28 cellular contexts compared by ENCODE assay signal in the genomic region with DNA sequence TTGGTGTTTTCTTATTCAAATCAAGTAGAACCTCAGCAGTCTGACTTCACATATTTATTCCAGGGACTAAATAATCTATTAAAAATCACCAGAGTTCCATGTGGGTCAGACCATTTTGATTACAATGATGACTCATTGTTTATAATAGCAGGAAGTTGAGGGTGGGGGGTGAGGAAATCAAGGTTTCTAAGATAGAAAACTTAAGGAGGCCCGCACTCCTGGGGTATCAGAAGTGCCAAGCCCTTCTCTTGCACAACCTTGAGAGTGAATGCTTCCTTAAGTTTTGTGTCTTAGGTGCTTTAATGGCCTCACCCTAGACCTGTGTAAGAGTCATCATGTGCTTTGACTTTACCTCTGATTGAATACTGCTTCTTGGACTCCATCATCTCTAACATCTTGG. TPM values are rescaled to one million over a fixed set of nuclear protein-coding genes. Genes with fewer than 3 reads are reported as not detected.
DNase-seq lines count a peak whose midpoint lies in the region; ATAC-seq, FAIRE-seq and TF ChIP-seq lines count a peak whose summit lies in the region.
"Had no signal": no experiment of that assay in that cellular context is flagged by ENCODE, and none has a peak within 500 bp of the region (broad histone marks: within the 10 kb centered on the region; RNA-seq: fewer than 3 reads in every experiment).

No MANE protein-coding gene starts in this region.

- FAIRE-seq in bronchial epithelial cell (lab: Jason Lieb, UNC) = no peak
- FAIRE-seq: D721Med, GM12891 had no signal

- H2BK20ac ChIP-seq in IMR-90 (ENCODE audit: low read depth, low read length) = no peak overlapping the region

- H3K36me3 Mint-ChIP-seq in Calu3 (ENCODE audit: insufficient read depth, unreplicated experiment) (no peaks in the 10 kb centered on the region), endothelial cell (ENCODE audit: low read depth, unreplicated experiment) (peaks cover 22% of the 10 kb centered on the region)
- H3K36me3 Mint-ChIP-seq: activated naive CD4-positive, alpha-beta T cell treated with anti-CD3 and anti-CD28 coated beads, Interleukin-2, amount 10 ng/mL, durations not matched to agents 7 days and 5 days had no signal

- CTCF ChIA-PET in Calu3 (lab: Charles Lee) = no interaction called here
- CTCF ChIA-PET in IMR-90 (lab: Yijun Ruan, JAX) = no interaction called here

- H3K27me3 ChIP-seq in IMR-90 (ENCODE audit: control insufficient read depth, insufficient read depth, low read length) (no peaks in the 10 kb centered on the region), bronchial epithelial cell (ENCODE audit: control insufficient read depth, insufficient read depth, low read length) (no peaks in the 10 kb centered on the region)
- H3K27me3 ChIP-seq: brain microvascular endothelial cell, colonic mucosa, esophagus muscularis mucosa, uterus had no signal

- 0 out of 2 replicates have a peak overlapping the region, but pooled peaks have one; percentile 2 for H3K4ac ChIP-seq in IMR-90 (ENCODE audit: low read depth, low read length)

- DNase-seq in Calu3 (peak; percentile 58), IMR-90 (peak; percentile 48), bronchial epithelial cell (ENCODE audit: low read depth) (peak; percentile 62), iris pigment epithelial cell (ENCODE audit: low read depth) (peak; percentile 58), endothelial cell (ENCODE audit: low spot score) (no peak), H4 (ENCODE audit: low spot score) (no peak), putamen (ENCODE audit: low spot score) (no peak)
- DNase-seq: activated CD4-positive, alpha-beta T cell treated with anti-CD3 and anti-CD28 coated beads, Interleukin-2, amount 50 U/mL, for 48 hours; activated CD8-positive, alpha-beta memory T cell treated with anti-CD3 and anti-CD28 coated beads, Interleukin-2, amount 50 U/mL, for 4 hours; activated naive CD4-positive, alpha-beta T cell treated with anti-CD3 and anti-CD28 coated beads, Interleukin-2, amount 10 ng/mL, durations not matched to agents 7 days and 5 days; amniotic stem cell; brain microvascular endothelial cell; colonic mucosa; effector memory CD4-positive, alpha-beta T cell; left ventricle myocardium inferior; NCI-H1436; NCI-H2081 treated with DMSO at 0.1 percent for 48 hours; NCI-H774; psoas muscle; SHP77; stimulated activated naive CD4-positive, alpha-beta T cell treated with Interleukin-2 at 50 U/mL for 16 hours; T-helper 9 cell; uterus had no signal

- no peak overlapping the region for H2BK5ac ChIP-seq in IMR-90 (ENCODE audit: low read depth, low read length, poor library complexity, severe bottlenecking)

- H2AK5ac ChIP-seq in IMR-90 (ENCODE audit: low read depth, low read length) = no peak overlapping the region

- no peak overlapping the region for H4K5ac ChIP-seq in IMR-90 (ENCODE audit: low read depth, low read length)

- H3K4me1 ChIP-seq in IMR-90 (ENCODE audit: control insufficient read depth, insufficient read depth, low read length) = no peaks in the 10 kb centered on the region; the same call in 1 of the 2 replicates
- H3K4me1 ChIP-seq: colonic mucosa, esophagus muscularis mucosa, left ventricle myocardium inferior, psoas muscle, uterus had no signal

- H3K27me3 Mint-ChIP-seq in Calu3 (ENCODE audit: unreplicated experiment) = no peaks in the 10 kb centered on the region
- H3K27me3 Mint-ChIP-seq in endothelial cell (ENCODE audit: unreplicated experiment) = peaks cover 2% of the 10 kb centered on the region
- H3K27me3 Mint-ChIP-seq: activated naive CD4-positive, alpha-beta T cell treated with anti-CD3 and anti-CD28 coated beads, Interleukin-2, amount 10 ng/mL, durations not matched to agents 7 days and 5 days had no signal

- H3K9me1 ChIP-seq in IMR-90 (ENCODE audit: insufficient read depth, low read length) = no peaks in the 10 kb centered on the region

- TF ChIP-seq CTCF in Calu3 (IDR thresholded peaks at IDR 0.05; ENCODE audit: unreplicated experiment) = no peak
- no peak for TF ChIP-seq CTCF in IMR-90 (conservative IDR thresholded peaks at IDR 0.05; ENCODE audit: low read depth, low read length)
- no peak for TF ChIP-seq CTCF in bronchial epithelial cell (IDR thresholded peaks at IDR 0.05; ENCODE audit: insufficient read depth, low read length, severe bottlenecking)
- no peak for TF ChIP-seq CTCF in endothelial cell (IDR thresholded peaks at IDR 0.05; ENCODE audit: unreplicated experiment)

- no peak overlapping the region for H3K56ac ChIP-seq in IMR-90 (ENCODE audit: extremely low read depth, insufficient read depth, low read length)

- H3K18ac ChIP-seq in IMR-90 (ENCODE audit: low read depth, low read length) = no peak overlapping the region

- H3K4me2 ChIP-seq in IMR-90 (ENCODE audit: low read depth, low read length) = no peak overlapping the region

- no peak overlapping the region for H4K8ac ChIP-seq in IMR-90 (ENCODE audit: low read depth in 2 of 2, low read length in 2 of 2)

- no peak overlapping the region for H3K14ac ChIP-seq in IMR-90 (replicated peaks; ENCODE audit: low read depth, low read length)

- intact Hi-C loops in Calu3 (cut with micrococcal nuclease; ENCODE audit: unreplicated experiment) (no loop called here), IMR-90 (cut with micrococcal nuclease) (no loop called here)

- H3K9ac ChIP-seq in IMR-90 (ENCODE audit: low read depth, low read length) = no peak overlapping the region

- no peak overlapping the region for H3K23ac ChIP-seq in IMR-90 (ENCODE audit: low read depth, low read length)

- in situ Hi-C loops in IMR-90 (cut with MboI; ENCODE audit: low sequenced_read_pairs) = no loop called here

- no CpG with 5 or more reads among the region's 1 CpG for WGBS in IMR-90 (ENCODE audit: extremely low coverage in 2 of 2, insufficient read length in 1 of 2), 2 experiments

- dilution Hi-C loops in IMR-90 (cut with HindIII; ENCODE audit: low sequenced_read_pairs, unreplicated experiment) = no loop called here

- H3K4me3 ChIP-seq in IMR-90 (ENCODE audit: insufficient read depth, low read depth, low read length) = no peak overlapping the region
- H3K4me3 ChIP-seq in bronchial epithelial cell (ENCODE audit: low read depth, low read length) = no peak overlapping the region
- H3K4me3 ChIP-seq: colonic mucosa, esophagus muscularis mucosa, left ventricle myocardium inferior, psoas muscle, uterus had no signal

- no peak overlapping the region for H2BK15ac ChIP-seq in IMR-90 (ENCODE audit: low read depth, low read length)

- no peak overlapping the region for H2AFZ ChIP-seq in IMR-90 (replicated peaks; ENCODE audit: low read length, poor library complexity)

- H2BK120ac ChIP-seq in IMR-90 (ENCODE audit: low read depth, low read length) = no peak overlapping the region

- peak; percentile 27 for ATAC-seq in IMR-90 (ENCODE audit: low read depth)
- no peak for ATAC-seq in GM18873 (IDR thresholded peaks at IDR 0.05; ENCODE audit: low FRiP score, unreplicated experiment)
- ATAC-seq: psoas muscle had no signal

- no peak for TF ChIP-seq RAD21 in IMR-90 (IDR thresholded peaks at IDR 0.05; ENCODE audit: low read length)

- peaks cover 15% of the 10 kb centered on the region for H3K9me3 Mint-ChIP-seq in Calu3 (ENCODE audit: low read depth, unreplicated experiment)
- peaks cover 12% of the 10 kb centered on the region for H3K9me3 Mint-ChIP-seq in endothelial cell (ENCODE audit: unreplicated experiment)

- no peak overlapping the region for H4K91ac ChIP-seq in IMR-90 (ENCODE audit: insufficient read depth, low read depth, low read length)

- BruUV-seq in Calu3 (replicated peaks; lab: Mats Ljungman, UMichigan) (no TSS peak), IMR-90 (replicated peaks; lab: Mats Ljungman, UMichigan) (no TSS peak)

- POLR2A ChIA-PET in IMR-90 (lab: Charles Lee; ENCODE audit: unreplicated experiment) = no interaction called here

- no peaks in the 10 kb centered on the region for H3K79me1 ChIP-seq in IMR-90 (ENCODE audit: low read depth in 1 of 2, low read length in 2 of 2)

- no peak overlapping the region for H2AK9ac ChIP-seq in IMR-90 (replicated peaks; ENCODE audit: low read depth, low read length, poor library complexity)

- H4K20me1 ChIP-seq in IMR-90 (ENCODE audit: insufficient read depth, low read length) = no peaks in the 10 kb centered on the region

- TF ChIP-seq POLR2A in IMR-90 (IDR thresholded peaks at IDR 0.05; ENCODE audit: low read depth, low read length) = no peak

- no peaks in the 10 kb centered on the region for H3K36me3 ChIP-seq in IMR-90 (ENCODE audit: control insufficient read depth, insufficient read depth, low read length)
- H3K36me3 ChIP-seq in bronchial epithelial cell (ENCODE audit: control insufficient read depth, insufficient read depth, low read length) = no peaks in the 10 kb centered on the region
- H3K36me3 ChIP-seq: brain microvascular endothelial cell, colonic mucosa, esophagus muscularis mucosa, left ventricle myocardium inferior, uterus had no signal

- no peak overlapping the region for H3K27ac ChIP-seq in IMR-90 (ENCODE audit: insufficient read depth, low read length)
- H3K27ac ChIP-seq: brain microvascular endothelial cell, colonic mucosa, esophagus muscularis mucosa, left ventricle myocardium inferior, psoas muscle, uterus had no signal

- H3K4me1 Mint-ChIP-seq in Calu3 (ENCODE audit: low read depth, unreplicated experiment) = peaks cover 26% of the 10 kb centered on the region
- no peaks in the 10 kb centered on the region for H3K4me1 Mint-ChIP-seq in endothelial cell (ENCODE audit: unreplicated experiment)
- H3K4me1 Mint-ChIP-seq: activated naive CD4-positive, alpha-beta T cell treated with anti-CD3 and anti-CD28 coated beads, Interleukin-2, amount 10 ng/mL, durations not matched to agents 7 days and 5 days had no signal

- H3K4me3 Mint-ChIP-seq in Calu3 (ENCODE audit: low read depth, unreplicated experiment) = no peak overlapping the region
- no peak overlapping the region for H3K4me3 Mint-ChIP-seq in endothelial cell (ENCODE audit: unreplicated experiment)
- H3K4me3 Mint-ChIP-seq: activated naive CD4-positive, alpha-beta T cell treated with anti-CD3 and anti-CD28 coated beads, Interleukin-2, amount 10 ng/mL, durations not matched to agents 7 days and 5 days; activated T-helper 1 cell treated with anti-CD3 and anti-CD28 coated beads, Interleukin-12 subunit alpha, Interleukin-12 subunit beta, Interleukin-2, Interleukin-4 antibody, amounts not matched to agents 30 ng/mL and 10 ng/mL and 1 ng/mL, durations not matched to agents 14 hours and 24 hours and 36 hours had no signal

- no peak overlapping the region for H3K27ac Mint-ChIP-seq in Calu3 (ENCODE audit: unreplicated experiment)
- H3K27ac Mint-ChIP-seq in endothelial cell (ENCODE audit: unreplicated experiment) = no peak overlapping the region
- H3K27ac Mint-ChIP-seq: activated naive CD4-positive, alpha-beta T cell treated with anti-CD3 and anti-CD28 coated beads, Interleukin-2, amount 10 ng/mL, durations not matched to agents 7 days and 5 days; activated T-helper 1 cell treated with anti-CD3 and anti-CD28 coated beads, Interleukin-12 subunit alpha, Interleukin-12 subunit beta, Interleukin-2, Interleukin-4 antibody, amounts not matched to agents 30 ng/mL and 10 ng/mL and 1 ng/mL, durations not matched to agents 14 hours and 24 hours and 36 hours had no signal

- peaks cover 5% of the 10 kb centered on the region for H3K9me3 ChIP-seq in IMR-90 (ENCODE audit: control insufficient read depth, insufficient read depth, low read length)
- H3K9me3 ChIP-seq: colonic mucosa, uterus had no signal

RNA-seq across cellular contexts. Expression of a gene that starts 31.9 kb away (rescaled TPM):
- total RNA-seq in Calu3 (2022) (0.15 and 0.19 TPM in 2 replicates), IMR-90 (2012; rRNA removed) (88.2 and 89.4 TPM in 2 replicates), bronchial epithelial cell (1.2 and 17.1 TPM in 2 replicates), endothelial cell (ENCODE audit: unreplicated experiment) (73.3 TPM)
- 23.2 and 24.6 TPM in 2 replicates for polyA plus RNA-seq in IMR-90 (2012; rRNA removed)
- 7.5 and 12.4 TPM in 2 replicates for polyA plus RNA-seq in IMR-90 (2012; cell fraction: cytosol; rRNA removed)
- 12.3 and 16.2 TPM in 2 replicates for polyA plus RNA-seq in IMR-90 (2012; cell fraction: nucleus; rRNA removed; ENCODE audit: low replicate concordance)
- total RNA-seq in H4 (2014; rRNA removed; shearing (Covaris generic)) = 0.10 and 0.27 TPM in 2 replicates
- total RNA-seq: activated T-helper 1 cell treated with anti-CD3 and anti-CD28 coated beads, Interleukin-12 subunit alpha, Interleukin-12 subunit beta, Interleukin-2, Interleukin-4 antibody, amounts not matched to agents 30 ng/mL and 10 ng/mL and 1 ng/mL, durations not matched to agents 14 hours and 24 hours and 36 hours had no signal

Comparison
In these comparisons a context has a peak if more than half of its experiments do, and no peak if none do; other contexts are left out.
1. DNase-seq: peak in Calu3 (single experiment), IMR-90 (single experiment), bronchial epithelial cell (single experiment) and iris pigment epithelial cell (single experiment); none in endothelial cell (single experiment), H4 (single experiment) and putamen (single experiment).